In the genomic region with DNA sequence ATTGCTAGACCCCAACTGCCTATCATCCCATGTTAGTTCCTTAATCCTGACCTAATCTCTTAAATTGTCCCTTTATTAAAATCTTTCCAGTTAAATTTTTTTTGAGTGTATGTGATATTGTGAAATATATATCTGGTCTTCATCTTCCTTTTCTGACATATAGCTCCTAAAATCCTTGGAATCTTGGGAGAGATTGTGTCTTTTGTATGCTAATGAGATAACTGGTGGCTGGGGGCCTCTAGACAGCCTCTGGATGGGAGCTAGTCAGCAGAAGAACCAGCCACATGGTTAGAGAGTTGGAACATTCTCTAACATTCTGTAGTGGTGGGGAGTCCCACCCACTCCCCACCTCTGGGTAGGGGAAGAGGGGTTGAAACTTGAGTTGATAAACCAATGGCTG, we compare ENCODE assay signal across 32 cellular contexts. TPM values are rescaled to one million over a fixed set of nuclear protein-coding genes. Genes with fewer than 3 reads are reported as not detected.
"Had no signal": no experiment of that assay in that cellular context is flagged by ENCODE, and none has a peak within 500 bp of the region (broad histone marks: within the 10 kb centered on the region; RNA-seq: fewer than 3 reads in every experiment).

No MANE protein-coding gene starts in this region.

- H3K27ac Mint-ChIP-seq: dendritic cell treated with granulocyte-macrophage colony-stimulating factor and Interleukin-4, amounts not matched to agents 40 ng/mL and 50 ng/mL, for 4 days; effector memory CD8-positive, alpha-beta T cell; endodermal cell had no signal

- H3K4me1 Mint-ChIP-seq: central memory CD8-positive, alpha-beta T cell had no signal

- H3K36me3 ChIP-seq: esophagus squamous epithelium, gastrocnemius medialis, heart right ventricle, left lung, lower lobe of right lung had no signal

- H3K4me3 ChIP-seq: esophagus squamous epithelium, gastrocnemius medialis, heart right ventricle, left lung, lower lobe of right lung had no signal

- H3K27me3 ChIP-seq: gastrocnemius medialis, heart right ventricle, left lung had no signal

- H3K9me3 Mint-ChIP-seq: central memory CD8-positive, alpha-beta T cell; dendritic cell treated with granulocyte-macrophage colony-stimulating factor and Interleukin-4, amounts not matched to agents 40 ng/mL and 50 ng/mL, for 4 days; effector memory CD8-positive, alpha-beta T cell; endodermal cell had no signal

- FAIRE-seq: colon, endometrium, islet of Langerhans, keratinocyte had no signal

- H3K27ac ChIP-seq: epithelial cell of prostate, esophagus squamous epithelium, gastrocnemius medialis, heart right ventricle, left lung, lower lobe of right lung had no signal

- ATAC-seq: effector memory CD8-positive, alpha-beta T cell; esophagus mucosa; gastrocnemius medialis; heart right ventricle; left cardiac atrium; left lung; left ventricle myocardium superior; lower lobe of right lung had no signal

- H3K4me3 Mint-ChIP-seq: central memory CD8-positive, alpha-beta T cell; dendritic cell treated with granulocyte-macrophage colony-stimulating factor and Interleukin-4, amounts not matched to agents 40 ng/mL and 50 ng/mL, for 4 days; effector memory CD8-positive, alpha-beta T cell; endodermal cell had no signal

- DNase-seq: caudate nucleus; cerebellar nuclear complex; cortex of kidney; effector CD8-positive, alpha-beta T cell; effector memory CD8-positive, alpha-beta T cell; endodermal cell; erythroblast; esophagus squamous epithelium; foreskin fibroblast; foreskin melanocyte; gastrocnemius medialis; head of caudate nucleus; heart right ventricle; hippocampal formation; left cardiac atrium; left lung; left ventricle myocardium superior; lower lobe of right lung; mesenchymal stem cell; midbrain had no signal

- H3K4me1 ChIP-seq: gastrocnemius medialis, left lung had no signal

- H3K9me3 ChIP-seq: esophagus squamous epithelium, gastrocnemius medialis, heart right ventricle, left lung, lower lobe of right lung had no signal

RNA-seq across cellular contexts. Expression of a gene that starts 3.7 kb away (rescaled TPM):
- total RNA-seq: dermis microvascular lymphatic vessel endothelial cell, endodermal cell, gastrocnemius medialis, lung microvascular endothelial cell, mononuclear cell had no signal
- polyA plus RNA-seq: keratinocyte had no signal

RNA-seq across cellular contexts. Expression of a gene that starts 15.1 kb away (rescaled TPM):
- total RNA-seq: endodermal cell, mononuclear cell had no signal
- polyA plus RNA-seq: keratinocyte had no signal

RNA-seq across cellular contexts. Expression of a gene that starts 32.4 kb away (rescaled TPM):
- total RNA-seq: dermis microvascular lymphatic vessel endothelial cell, endodermal cell, esophagus squamous epithelium, left cardiac atrium, left ventricle myocardium superior, lower lobe of right lung, lung microvascular endothelial cell, mucosa of gallbladder had no signal
